ENCODE assay signal across 20 cellular contexts in the genomic region with DNA sequence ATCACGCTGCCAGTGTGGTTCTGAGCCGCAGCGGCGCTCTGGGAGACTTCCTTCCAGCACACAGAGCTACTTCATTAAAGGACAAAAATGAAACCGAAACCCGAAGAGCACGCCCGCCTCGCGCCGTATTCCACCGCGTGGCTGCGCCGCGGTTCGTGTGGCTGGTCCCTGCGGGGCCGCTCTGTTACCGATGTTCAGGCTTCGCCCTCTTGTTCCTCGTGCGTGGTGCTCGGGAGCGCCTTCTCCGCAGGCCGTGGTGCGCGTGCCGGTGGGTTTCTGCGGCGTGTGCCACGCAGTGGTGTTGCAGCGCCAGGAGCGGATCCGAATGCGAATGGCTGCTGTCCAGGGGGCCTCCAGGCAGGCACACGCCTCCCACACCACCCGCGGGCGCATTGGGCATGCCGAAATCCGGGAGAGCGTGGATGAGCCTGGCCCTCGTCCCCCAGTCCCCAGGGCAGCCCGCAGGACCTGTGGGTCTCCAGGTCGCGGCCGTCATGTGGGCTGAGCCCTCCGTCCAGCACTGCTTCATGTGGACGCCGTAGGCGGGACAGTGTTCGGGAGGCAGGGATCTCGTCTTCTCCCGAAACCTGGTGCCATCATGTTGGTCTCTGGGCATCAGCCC.
A peak's percentile ranks its signal among the peaks of the same experiment; 100 is the strongest.
DNase-seq lines count a peak whose midpoint lies in the region; ATAC-seq and TF ChIP-seq lines count a peak whose summit lies in the region.
"Had no signal": no experiment of that assay in that cellular context is flagged by ENCODE, and none has a peak within 500 bp of the region (broad histone marks: within the 10 kb centered on the region; RNA-seq: fewer than 3 reads in every experiment).

No MANE protein-coding gene starts in this region.

- H3K4me3 ChIP-seq in trophoblast cell (ENCODE audit: low read depth, low read length): no peak overlapping the region
- H3K4me3 ChIP-seq: dorsolateral prefrontal cortex, pancreas had no signal

- no peaks in the 10 kb centered on the region for H3K36me3 ChIP-seq in trophoblast cell (ENCODE audit: control insufficient read depth in 1 of 2, insufficient read depth in 2 of 2, low read length in 2 of 2)
- H3K36me3 ChIP-seq: pancreas had no signal

- no peak overlapping the region for H3K14ac ChIP-seq in trophoblast cell (ENCODE audit: low read length)

- no peak overlapping the region for H2BK12ac ChIP-seq in trophoblast cell (ENCODE audit: low read length)

- TF ChIP-seq POLR2A in erythroblast (IDR thresholded peaks at IDR 0.05; ENCODE audit: low read length): no peak

- no peaks in the 10 kb centered on the region for H3K27me3 ChIP-seq in trophoblast cell (ENCODE audit: insufficient read depth, low read length)
- H3K27me3 ChIP-seq: pancreas had no signal

- H3K4ac ChIP-seq in trophoblast cell (ENCODE audit: low read depth, low read length): no peak overlapping the region

- no peak overlapping the region for H3K18ac ChIP-seq in trophoblast cell (ENCODE audit: low read length)

- no peak overlapping the region for H4K91ac ChIP-seq in trophoblast cell (ENCODE audit: low read depth, low read length)

- no peak overlapping the region for H2AFZ ChIP-seq in trophoblast cell (ENCODE audit: insufficient read depth, low read length, poor library complexity)

- no peak overlapping the region for H3K27ac ChIP-seq in trophoblast cell (ENCODE audit: low read depth, low read length)
- H3K27ac ChIP-seq: dorsolateral prefrontal cortex, epithelial cell of prostate, pancreas had no signal

- no peak overlapping the region for H2AK5ac ChIP-seq in trophoblast cell (ENCODE audit: low read length)

- H3K79me2 ChIP-seq in trophoblast cell (ENCODE audit: control insufficient read depth, insufficient read depth, low read length, poor library complexity): no peaks in the 10 kb centered on the region

- no peaks in the 10 kb centered on the region for H3K79me1 ChIP-seq in trophoblast cell (ENCODE audit: low read length)

- H4K12ac ChIP-seq in trophoblast cell (ENCODE audit: low read depth, low read length): no peak overlapping the region

- no peak overlapping the region for H3K9ac ChIP-seq in trophoblast cell (ENCODE audit: low read length)

- no peak overlapping the region for H3K4me2 ChIP-seq in trophoblast cell (ENCODE audit: low read length)

- in situ Hi-C loops in SK-MEL-5 (cut with HindIII; ENCODE audit: low pct_unique_long_range_greater_than_20kb, low sequenced_read_pairs): no loop called here

- H4K8ac ChIP-seq in trophoblast cell (ENCODE audit: low read depth, low read length): no peak overlapping the region

- H3K9me3 ChIP-seq in trophoblast cell (ENCODE audit: insufficient read depth, low read depth, low read length): no peaks in the 10 kb centered on the region
- H3K9me3 ChIP-seq: pancreas had no signal

- no peaks in the 10 kb centered on the region for H3K4me1 ChIP-seq in trophoblast cell (ENCODE audit: control insufficient read depth in 1 of 2, insufficient read depth in 2 of 2, low read length in 2 of 2)
- H3K4me1 ChIP-seq: pancreas had no signal

- no peak overlapping the region for H3K23ac ChIP-seq in trophoblast cell (ENCODE audit: low read length)

- no peak overlapping the region for H2BK120ac ChIP-seq in trophoblast cell (ENCODE audit: insufficient read depth, low read length, poor library complexity)

- no peak overlapping the region for H2BK5ac ChIP-seq in trophoblast cell (ENCODE audit: low read depth, low read length, poor library complexity)

- DNase-seq in ELF-1 (ENCODE audit: low read depth, low spot score) (peak; percentile 19), NCI-H128 (lab: John Stamatoyannopoulos, UW; ENCODE audit: unreplicated experiment) (peak; percentile 15), SK-MEL-5 (ENCODE audit: low read depth, low spot score) (peak; percentile 28), trophoblast cell (peak; percentile 49 to 70), erythroblast (lab: John Stamatoyannopoulos, UW) (no peak)
- DNase-seq: activated gamma-delta T cell; foreskin melanocyte; hypothalamus; KBM-7; mesenchymal stem cell; naive B cell; NCI-H1092; NCI-H2171; stimulated activated CD4-positive, alpha-beta T cell treated with anti-CD3 and anti-CD28 coated beads, Interleukin-2, amount 100 ng/mL, for 24 hours; stimulated activated naive CD8-positive, alpha-beta T cell treated with anti-CD3 and anti-CD28 coated beads, Interleukin-15, Interleukin-2, amounts not matched to agents 100 U/mL and 50 U/mL, for 24 hours had no signal

- ATAC-seq in HG02610 (IDR thresholded peaks at IDR 0.05; ENCODE audit: unreplicated experiment) (no peak), GM21619 (IDR thresholded peaks at IDR 0.05; ENCODE audit: unreplicated experiment) (no peak)
- ATAC-seq: stimulated activated naive CD8-positive, alpha-beta T cell treated with anti-CD3 and anti-CD28 coated beads, Interleukin-15, Interleukin-2, amounts not matched to agents 100 U/mL and 50 U/mL, for 24 hours had no signal

- WGBS in trophoblast cell (ENCODE audit: extremely low coverage, insufficient coverage, insufficient read length): no CpG with 5 or more reads among the region's 56 CpGs

Comparison
In these comparisons a context has a peak if more than half of its experiments do, and no peak if none do; other contexts are left out.
1. DNase-seq: peak in ELF-1 (single experiment), NCI-H128 (single experiment), SK-MEL-5 (single experiment) and trophoblast cell (2 of 2); none in erythroblast (0 of 2).